2 cellular contexts compared by ENCODE assay signal in genomic region chr1:203290261-203291089, GRCh38.
TF ChIP-seq lines count a peak whose summit lies in the region.

No MANE protein-coding gene starts in this region.

TF ChIP-seq in HEK293, 187 proteins besides CTCF, POLR2A, EP300 and RAD21 (continued from another document and continues in another):
- peak; percentile 89 for TF ChIP-seq PATZ1 (tag by site-specific recombination; IDR thresholded peaks at IDR 0.05)
- TF ChIP-seq ZNF423 (tag by site-specific recombination; IDR thresholded peaks at IDR 0.05): no peak
- TF ChIP-seq HIC1 (tag by site-specific recombination; IDR thresholded peaks at IDR 0.05): peak; percentile 96
- peak; percentile 93 for TF ChIP-seq KLF17 (tag by site-specific recombination; IDR thresholded peaks at IDR 0.05)
- peak; percentile 19; the same call in 1 of the 2 replicates for TF ChIP-seq ZNF76 (tag by site-specific recombination; IDR thresholded peaks at IDR 0.05; ENCODE audit: borderline replicate concordance, low read depth)
- TF ChIP-seq GLIS1 (tag by site-specific recombination; IDR thresholded peaks at IDR 0.05): peak; percentile 87
- TF ChIP-seq ZNF132 (tag by site-specific recombination; IDR thresholded peaks at IDR 0.05; ENCODE audit: borderline replicate concordance): no peak
- 0 out of 2 replicates have a peak, but pooled peaks have one; percentile 56 for TF ChIP-seq INSM2 (tag by site-specific recombination; IDR thresholded peaks at IDR 0.05)
- peak; percentile 83 for TF ChIP-seq ZNF449 (tag by site-specific recombination; IDR thresholded peaks at IDR 0.05)
- TF ChIP-seq KLF7 (tag by site-specific recombination; IDR thresholded peaks at IDR 0.05; ENCODE audit: borderline replicate concordance): peak; percentile 67; the same call in 1 of the 2 replicates
- no peak for TF ChIP-seq ZNF311 (tag by site-specific recombination; IDR thresholded peaks at IDR 0.05; ENCODE audit: borderline replicate concordance)
- peak; percentile 70; the same call in 1 of the 2 replicates for TF ChIP-seq KLF10 (tag by site-specific recombination; IDR thresholded peaks at IDR 0.05)
- peak; percentile 50 for TF ChIP-seq ZBTB20 (tag by site-specific recombination; IDR thresholded peaks at IDR 0.05)
- TF ChIP-seq ZIC2 (tag by site-specific recombination; IDR thresholded peaks at IDR 0.05): peak; percentile 83
- TF ChIP-seq ZNF398 (tag by site-specific recombination; IDR thresholded peaks at IDR 0.05): peak; percentile 80
- TF ChIP-seq SP7 (tag by site-specific recombination; IDR thresholded peaks at IDR 0.05): peak; percentile 90
- TF ChIP-seq WT1 (tag by site-specific recombination; IDR thresholded peaks at IDR 0.05): peak; percentile 92

TF ChIP-seq in WTC11, 78 proteins besides CTCF, POLR2A, EP300 and RAD21 (continued from another document and continues in another):
- 0 out of 2 replicates have a peak, but pooled peaks have one; percentile 35 for TF ChIP-seq ARID4B (CRISPR knock-in tag; IDR thresholded peaks at IDR 0.05; ENCODE audit: borderline replicate concordance)
- no peak for TF ChIP-seq NFE2L1 (CRISPR knock-in tag; IDR thresholded peaks at IDR 0.05)
- no peak for TF ChIP-seq IRF1 (CRISPR knock-in tag; IDR thresholded peaks at IDR 0.05)
- TF ChIP-seq ATF6 (CRISPR knock-in tag; IDR thresholded peaks at IDR 0.05): no peak
- TF ChIP-seq KAT7 (CRISPR knock-in tag; IDR thresholded peaks at IDR 0.05; ENCODE audit: borderline replicate concordance): no peak
- TF ChIP-seq NR2C2 (CRISPR knock-in tag; IDR thresholded peaks at IDR 0.05): no peak
- TF ChIP-seq ZBTB43 (CRISPR knock-in tag; IDR thresholded peaks at IDR 0.05): peak; percentile 25; the same call in 1 of the 2 replicates
- 0 out of 2 replicates have a peak, but pooled peaks have one; percentile 47 for TF ChIP-seq GTF2I (CRISPR knock-in tag; conservative IDR thresholded peaks at IDR 0.05)
- TF ChIP-seq GRHL2 (CRISPR knock-in tag; IDR thresholded peaks at IDR 0.05; ENCODE audit: insufficient replicate concordance, severe bottlenecking): no peak
- no peak for TF ChIP-seq IRF2 (CRISPR knock-in tag; IDR thresholded peaks at IDR 0.05; ENCODE audit: borderline replicate concordance, low read depth)
- no peak for TF ChIP-seq ELF4 (CRISPR knock-in tag; IDR thresholded peaks at IDR 0.05; ENCODE audit: low read depth)
- TF ChIP-seq CDX4 (CRISPR knock-in tag; IDR thresholded peaks at IDR 0.05; ENCODE audit: borderline replicate concordance): no peak
- TF ChIP-seq USF1 (CRISPR knock-in tag; IDR thresholded peaks at IDR 0.05): no peak
- TF ChIP-seq FOXP4 (CRISPR knock-in tag; IDR thresholded peaks at IDR 0.05): no peak
- TF ChIP-seq ZSCAN18 (CRISPR knock-in tag; IDR thresholded peaks at IDR 0.05): no peak
- TF ChIP-seq NFYB (CRISPR knock-in tag; conservative IDR thresholded peaks at IDR 0.05; ENCODE audit: low read depth): no peak
- no peak for TF ChIP-seq ZNF512 (CRISPR knock-in tag; IDR thresholded peaks at IDR 0.05; ENCODE audit: borderline replicate concordance)
- no peak for TF ChIP-seq SOX15 (CRISPR knock-in tag; IDR thresholded peaks at IDR 0.05)
- no peak for TF ChIP-seq ZNF671 (CRISPR knock-in tag; IDR thresholded peaks at IDR 0.05)
- no peak for TF ChIP-seq MXD4 (CRISPR knock-in tag; IDR thresholded peaks at IDR 0.05; ENCODE audit: borderline replicate concordance)
- peak; percentile 63; the same call in 1 of the 2 replicates for TF ChIP-seq MAX (CRISPR knock-in tag; IDR thresholded peaks at IDR 0.05)
- TF ChIP-seq GABPB1 (CRISPR knock-in tag; IDR thresholded peaks at IDR 0.05): 0 out of 2 replicates have a peak, but pooled peaks have one; percentile 21
- no peak for TF ChIP-seq PRDM15 (CRISPR knock-in tag; IDR thresholded peaks at IDR 0.05)
- no peak for TF ChIP-seq USF2 (CRISPR knock-in tag; IDR thresholded peaks at IDR 0.05)
